Comparison of ENCODE assay signal across 1 cellular context in genomic region chr22:48943567-48944432, GRCh38.
TF ChIP-seq lines count a peak whose summit lies in the region.

No MANE protein-coding gene starts in this region.

TF ChIP-seq in HepG2, 621 proteins besides CTCF, POLR2A, EP300 and RAD21 (continued from another document and continues in another):
- TF ChIP-seq RERE (CRISPR knock-in tag; IDR thresholded peaks at IDR 0.05; ENCODE audit: low read depth) (no peak), ZNF839 (CRISPR knock-in tag; IDR thresholded peaks at IDR 0.05; ENCODE audit: borderline replicate concordance) (no peak), ZNF703 (CRISPR knock-in tag; IDR thresholded peaks at IDR 0.05; ENCODE audit: borderline replicate concordance) (no peak), ZBTB3 (CRISPR knock-in tag; IDR thresholded peaks at IDR 0.05; ENCODE audit: borderline replicate concordance, low read depth) (peak; percentile 52; the same call in 1 of the 2 replicates), ZNF160 (CRISPR knock-in tag; IDR thresholded peaks at IDR 0.05) (no peak), ISX (CRISPR knock-in tag; conservative IDR thresholded peaks at IDR 0.05) (no peak), PRDM10 (CRISPR knock-in tag; IDR thresholded peaks at IDR 0.05; ENCODE audit: low read depth) (peak; percentile 96), U2AF2 (IDR thresholded peaks at IDR 0.05; ENCODE audit: low read depth, low read length) (no peak), SOX6 (IDR thresholded peaks at IDR 0.05) (no peak), SOX6 (CRISPR knock-in tag; IDR thresholded peaks at IDR 0.05) (peak; percentile 97), ZNF691 (CRISPR knock-in tag; IDR thresholded peaks at IDR 0.05; ENCODE audit: borderline replicate concordance, low read depth) (0 out of 2 replicates have a peak, but pooled peaks have one; percentile 76), ZNF672 (CRISPR knock-in tag; IDR thresholded peaks at IDR 0.05) (no peak), HNRNPLL (IDR thresholded peaks at IDR 0.05; ENCODE audit: low read depth, low read length, poor library complexity, severe bottlenecking) (no peak), ZBTB21 (CRISPR knock-in tag; IDR thresholded peaks at IDR 0.05) (peak; percentile 78), PTBP1 (IDR thresholded peaks at IDR 0.05; ENCODE audit: low read depth, low read length, poor library complexity, severe bottlenecking) (no peak), IKZF4 (CRISPR knock-in tag; IDR thresholded peaks at IDR 0.05; ENCODE audit: borderline replicate concordance, low read depth, not compliant biosample characterization) (no peak), SAFB2 (CRISPR knock-in tag; IDR thresholded peaks at IDR 0.05; ENCODE audit: borderline replicate concordance, low read depth) (no peak), NFATC3 (CRISPR knock-in tag; IDR thresholded peaks at IDR 0.05) (no peak), MIXL1 (CRISPR knock-in tag; IDR thresholded peaks at IDR 0.05) (peak; percentile 76), KDM2A (CRISPR knock-in tag; IDR thresholded peaks at IDR 0.05; ENCODE audit: borderline replicate concordance, low read depth) (peak; percentile 52; the same call in 1 of the 2 replicates), DR1 (CRISPR knock-in tag; IDR thresholded peaks at IDR 0.05) (peak; percentile 18; the same call in 1 of the 2 replicates), GFI1 (CRISPR knock-in tag; IDR thresholded peaks at IDR 0.05; ENCODE audit: borderline replicate concordance) (no peak), PAX8 (CRISPR knock-in tag; IDR thresholded peaks at IDR 0.05; ENCODE audit: borderline replicate concordance) (no peak), TFAP4 (IDR thresholded peaks at IDR 0.05; ENCODE audit: borderline replicate concordance, low read depth) (peak; percentile 95), POLR2AphosphoS5 (IDR thresholded peaks at IDR 0.05; ENCODE audit: low read depth, low read length) (peak; percentile 71), PCBP2 (optimal IDR thresholded peaks at IDR 0.05; ENCODE audit: low read depth, low read length, poor library complexity, severe bottlenecking) (no peak), SYNCRIP (IDR thresholded peaks at IDR 0.05; ENCODE audit: insufficient read depth, low read depth, low read length) (no peak), ZNF879 (CRISPR knock-in tag; IDR thresholded peaks at IDR 0.05) (no peak; the same call in 1 of the 2 replicates), ZSCAN31 (CRISPR knock-in tag; IDR thresholded peaks at IDR 0.05; ENCODE audit: low read depth) (peak; percentile 80), NCOR1 (IDR thresholded peaks at IDR 0.05; ENCODE audit: borderline replicate concordance, low read length) (peak; percentile 55; the same call in 1 of the 2 replicates), ZNF121 (CRISPR knock-in tag; IDR thresholded peaks at IDR 0.05) (no peak), NBN (conservative IDR thresholded peaks at IDR 0.05) (no peak), HNF4G (IDR thresholded peaks at IDR 0.05; ENCODE audit: borderline replicate concordance, low read depth, low read length) (peak; percentile 82), HNF4G (CRISPR knock-in tag; IDR thresholded peaks at IDR 0.05; ENCODE audit: borderline replicate concordance, low read depth) (peak; percentile 84; the same call in 1 of the 2 replicates), FOXP4 (CRISPR knock-in tag; IDR thresholded peaks at IDR 0.05) (peak; percentile 74; the same call in 1 of the 2 replicates), E2F2 (CRISPR knock-in tag; IDR thresholded peaks at IDR 0.05; ENCODE audit: borderline replicate concordance) (no peak), ZZZ3 (CRISPR knock-in tag; IDR thresholded peaks at IDR 0.05; ENCODE audit: borderline replicate concordance) (peak; percentile 23; the same call in 1 of the 2 replicates), MAFG (CRISPR knock-in tag; IDR thresholded peaks at IDR 0.05) (no peak), ERF (CRISPR knock-in tag; IDR thresholded peaks at IDR 0.05) (peak; percentile 76; the same call in 1 of the 2 replicates), HINFP (CRISPR knock-in tag; IDR thresholded peaks at IDR 0.05; ENCODE audit: low read depth) (peak; percentile 88; the same call in 1 of the 2 replicates), ZNF441 (CRISPR knock-in tag; IDR thresholded peaks at IDR 0.05; ENCODE audit: borderline replicate concordance) (no peak), MXD4 (CRISPR knock-in tag; IDR thresholded peaks at IDR 0.05) (peak; percentile 67; the same call in 1 of the 2 replicates), HOXA5 (CRISPR knock-in tag; IDR thresholded peaks at IDR 0.05) (no peak), KLF11 (CRISPR knock-in tag; IDR thresholded peaks at IDR 0.05) (no peak), SOX13 (IDR thresholded peaks at IDR 0.05) (peak; percentile 71), SOX13 (CRISPR knock-in tag; conservative IDR thresholded peaks at IDR 0.05 in 1 of 2, IDR thresholded peaks at IDR 0.05 in 1 of 2) (peak in 1 of 2 experiments; percentile 91; a peak in 2 of 4 replicates), ZNF570 (CRISPR knock-in tag; IDR thresholded peaks at IDR 0.05; ENCODE audit: borderline replicate concordance) (no peak), PITX1 (CRISPR knock-in tag; IDR thresholded peaks at IDR 0.05) (peak; percentile 99), GLI4 (CRISPR knock-in tag; IDR thresholded peaks at IDR 0.05; ENCODE audit: borderline replicate concordance) (no peak), KLF16 (CRISPR knock-in tag; IDR thresholded peaks at IDR 0.05) (no peak), PAWR (CRISPR knock-in tag; IDR thresholded peaks at IDR 0.05; ENCODE audit: borderline replicate concordance) (no peak), ZNF24 (IDR thresholded peaks at IDR 0.05) (no peak), THYN1 (CRISPR knock-in tag; IDR thresholded peaks at IDR 0.05; ENCODE audit: borderline replicate concordance, low read depth) (no peak), SPEN (CRISPR knock-in tag; IDR thresholded peaks at IDR 0.05; ENCODE audit: low read depth) (peak; percentile 79), HOXA3 (CRISPR knock-in tag; IDR thresholded peaks at IDR 0.05) (peak; percentile 87), NFYC (CRISPR knock-in tag; IDR thresholded peaks at IDR 0.05) (peak; percentile 10; the same call in 1 of the 2 replicates), EHMT2 (IDR thresholded peaks at IDR 0.05; ENCODE audit: borderline replicate concordance, low read depth, low read length) (no peak), PLRG1 (conservative IDR thresholded peaks at IDR 0.05) (no peak)
